In genomic region chr1:198175418-198176170, GRCh38 we compare ENCODE assay signal across 9 cellular contexts. TPM values are rescaled to one million over a fixed set of nuclear protein-coding genes. Genes with fewer than 3 reads are reported as not detected.
DNase-seq lines count a peak whose midpoint lies in the region; ATAC-seq and TF ChIP-seq lines count a peak whose summit lies in the region.
"Had no signal": no experiment of that assay in that cellular context is flagged by ENCODE, and none has a peak within 500 bp of the region (broad histone marks: within the 10 kb centered on the region; RNA-seq: fewer than 3 reads in every experiment).

No MANE protein-coding gene starts in this region.

- H3K4me3 Mint-ChIP-seq in activated CD8-positive, alpha-beta T cell treated with anti-CD3 and anti-CD28 coated beads for 36 hours: peak overlapping the region; percentile 41
- peak overlapping the region; percentile 21 for H3K4me3 Mint-ChIP-seq in natural killer cell treated with Interleukin-12 subunit alpha and Interleukin-12 subunit beta and Interleukin-15 and Interleukin-18, amount 100 ng/mL, for 72 hours

- H3K27ac Mint-ChIP-seq in activated CD8-positive, alpha-beta T cell treated with anti-CD3 and anti-CD28 coated beads for 36 hours: peak overlapping the region; percentile 70
- peak overlapping the region; percentile 83 to 90 for H3K27ac Mint-ChIP-seq in natural killer cell treated with Interleukin-12 subunit alpha and Interleukin-12 subunit beta and Interleukin-15 and Interleukin-18, amount 100 ng/mL, for 72 hours

- no peak for TF ChIP-seq CTCF in activated CD8-positive, alpha-beta T cell treated with anti-CD3 and anti-CD28 coated beads for 36 hours (IDR thresholded peaks at IDR 0.05)

- H3K4me1 Mint-ChIP-seq in activated CD8-positive, alpha-beta T cell treated with anti-CD3 and anti-CD28 coated beads for 36 hours (ENCODE audit: low read depth): peaks cover 87% of the 10 kb centered on the region
- H3K4me1 Mint-ChIP-seq in natural killer cell treated with Interleukin-12 subunit alpha and Interleukin-12 subunit beta and Interleukin-15 and Interleukin-18, amount 100 ng/mL, for 72 hours (ENCODE audit: low read depth in 2 of 2): peaks cover 56 to 78% of the 10 kb centered on the region in 2 donors

- CTCF ChIA-PET in activated CD8-positive, alpha-beta T cell treated with anti-CD3 and anti-CD28 coated beads for 36 hours (lab: Charles Lee): interaction anchor here (0.7 to 2.1 kb wide), 3 partner anchors 10 to 14 kb away, joined by 3 to 7 read pairs (median 5); no protein-coding TSS in a partner anchor

- intact Hi-C loops in activated CD8-positive, alpha-beta T cell treated with anti-CD3 and anti-CD28 coated beads for 36 hours (cut with micrococcal nuclease): no loop called here

- ATAC-seq in GM19035 (IDR thresholded peaks at IDR 0.05; ENCODE audit: unreplicated experiment): peak; percentile 54
- peak; percentile 84 for ATAC-seq in HG02938 (IDR thresholded peaks at IDR 0.05; ENCODE audit: unreplicated experiment)
- ATAC-seq in activated CD8-positive, alpha-beta T cell treated with anti-CD3 and anti-CD28 coated beads for 36 hours: peak; percentile 73
- ATAC-seq in natural killer cell treated with Interleukin-12 subunit alpha and Interleukin-12 subunit beta and Interleukin-15 and Interleukin-18, amount 100 ng/mL, for 72 hours: peak in 1 of 2 donors; percentile 54
- ATAC-seq: left colon had no signal

- no peaks in the 10 kb centered on the region for H3K27me3 Mint-ChIP-seq in activated CD8-positive, alpha-beta T cell treated with anti-CD3 and anti-CD28 coated beads for 36 hours
- no peaks in the 10 kb centered on the region for H3K27me3 Mint-ChIP-seq in natural killer cell treated with Interleukin-12 subunit alpha and Interleukin-12 subunit beta and Interleukin-15 and Interleukin-18, amount 100 ng/mL, for 72 hours

- H3K9me3 Mint-ChIP-seq in activated CD8-positive, alpha-beta T cell treated with anti-CD3 and anti-CD28 coated beads for 36 hours: no peaks in the 10 kb centered on the region
- no peaks in the 10 kb centered on the region for H3K9me3 Mint-ChIP-seq in natural killer cell treated with Interleukin-12 subunit alpha and Interleukin-12 subunit beta and Interleukin-15 and Interleukin-18, amount 100 ng/mL, for 72 hours

- peaks cover 9% of the 10 kb centered on the region for H3K36me3 Mint-ChIP-seq in activated CD8-positive, alpha-beta T cell treated with anti-CD3 and anti-CD28 coated beads for 36 hours (ENCODE audit: low read depth)
- no peaks in the 10 kb centered on the region for H3K36me3 Mint-ChIP-seq in natural killer cell treated with Interleukin-12 subunit alpha and Interleukin-12 subunit beta and Interleukin-15 and Interleukin-18, amount 100 ng/mL, for 72 hours

- POLR2A ChIA-PET in activated CD8-positive, alpha-beta T cell treated with anti-CD3 and anti-CD28 coated beads for 36 hours (lab: Charles Lee): interaction anchor here (0.7 to 1.4 kb wide), 4 partner anchors 10 to 514 kb away, joined by 3 to 4 read pairs (median 3); no protein-coding TSS in a partner anchor

- DNase-seq in activated CD8-positive, alpha-beta T cell treated with anti-CD3 and anti-CD28 coated beads for 36 hours: no peak
- no peak for DNase-seq in natural killer cell treated with Interleukin-12 subunit alpha and Interleukin-12 subunit beta and Interleukin-15 and Interleukin-18, amount 100 ng/mL, for 72 hours (ENCODE audit: low spot score)
- DNase-seq in NCI-H1092 treated with DMSO at 0.1 percent for 48 hours (lab: John Stamatoyannopoulos, UW): no peak
- DNase-seq in activated gamma-delta T cell treated with Interleukin-2 at 50 U/mL for 16 hours: no peak
- no peak for DNase-seq in HUDEP-2 (lab: John Stamatoyannopoulos, UW; ENCODE audit: unreplicated experiment in 76 of 76)
- no peak for DNase-seq in hepatic stellate cell (ENCODE audit: low spot score)
- DNase-seq: left colon had no signal

RNA-seq across cellular contexts. Expression of gene NEK7, which starts 18.8 kb away (rescaled TPM):
- 10 to 100 TPM; 71.4 to 76.4 TPM for total RNA-seq in activated CD8-positive, alpha-beta T cell treated with anti-CD3 and anti-CD28 coated beads for 36 hours
- 100 to 1,000 TPM in 1 of 2 donors, 10 to 100 TPM in 1; 80.0 to 108 TPM for total RNA-seq in natural killer cell treated with Interleukin-12 subunit alpha and Interleukin-12 subunit beta and Interleukin-15 and Interleukin-18, amount 100 ng/mL, for 72 hours
